Comparison of ENCODE assay signal across 9 cellular contexts in genomic region chr4:146342600-146343192, GRCh38.
DNase-seq lines count a peak whose midpoint lies in the region; ATAC-seq, FAIRE-seq and TF ChIP-seq lines count a peak whose summit lies in the region.
"Had no signal": no experiment of that assay in that cellular context is flagged by ENCODE, and none has a peak within 500 bp of the region (broad histone marks: within the 10 kb centered on the region; RNA-seq: fewer than 3 reads in every experiment).

No MANE protein-coding gene starts in this region.

- H3K4me3 ChIP-seq in heart left ventricle: no peak overlapping the region
- no peak overlapping the region for H3K4me3 ChIP-seq in GM12878
- H3K4me3 ChIP-seq in right lobe of liver: no peak overlapping the region
- H3K4me3 ChIP-seq: HAP-1 had no signal

- H3K9me3 ChIP-seq in heart left ventricle: no peaks in the 10 kb centered on the region
- H3K9me3 ChIP-seq in GM12878 (replicated peaks; ENCODE audit: control insufficient read depth, insufficient read depth, low read length): no peaks in the 10 kb centered on the region
- no peaks in the 10 kb centered on the region for H3K9me3 ChIP-seq in right lobe of liver
- H3K9me3 ChIP-seq: HAP-1 had no signal

- WGBS in heart left ventricle, 4 donors: 89 to 96% (median 94%) methylated on average over 1 of the region's 1 CpG
- 93% methylated on average over 1 of the region's 1 CpG for WGBS in GM12878 (ENCODE audit: insufficient coverage, insufficient replicate concordance, low lambda C conversion rate, missing lambda C conversion rate)
- 86% methylated on average over 1 of the region's 1 CpG for WGBS in right lobe of liver (ENCODE audit: insufficient coverage, low coverage, low lambda C conversion rate, missing lambda C conversion rate)

- TF ChIP-seq RAD21 in GM12878 (IDR thresholded peaks at IDR 0.05; ENCODE audit: insufficient read depth, low read depth, low read length): peak; percentile 85

- RAD21 ChIA-PET in GM12878 (lab: Charles Lee; ENCODE audit: unreplicated experiment): interaction anchor here (0.9 to 4.4 kb wide), 18 partner anchors 9 to 754 kb away, joined by 3 to 28 read pairs (median 4); partner anchors contain the start of gene SLC10A7

- no peak overlapping the region for H3K9ac ChIP-seq in GM12878 (ENCODE audit: control insufficient read depth, insufficient read depth, low read length)

- ATAC-seq in heart left ventricle (no peak), Right ventricle myocardium inferior (no peak), GM12878 (peak; percentile 44), right lobe of liver (peak in 3 of 4 donors; percentile 36 to 47 (median 46)), HG03378 (IDR thresholded peaks at IDR 0.05; ENCODE audit: unreplicated experiment) (no peak), GM18498 (IDR thresholded peaks at IDR 0.05; ENCODE audit: unreplicated experiment) (no peak), GM21360 (IDR thresholded peaks at IDR 0.05; ENCODE audit: unreplicated experiment) (no peak)

- TF ChIP-seq CTCF in heart left ventricle (IDR thresholded peaks at IDR 0.05) (peak; percentile 52 to 79 (median 70)), GM12878 (IDR thresholded peaks at IDR 0.05 in 2 of 3, conservative IDR thresholded peaks at IDR 0.05 in 1 of 3; ENCODE audit: control insufficient read depth in 2 of 3, extremely low read depth in 1 of 3, insufficient read depth in 1 of 3, low read depth in 3 of 3, low read length in 3 of 3) (peak; percentile 34 to 55 (median 40); a peak in 4 of 6 replicates), right lobe of liver (IDR thresholded peaks at IDR 0.05) (peak; percentile 23 to 68 (median 63))

- no peaks in the 10 kb centered on the region for H3K79me2 ChIP-seq in GM12878 (ENCODE audit: control insufficient read depth, insufficient read depth, low read length)

- H3K36me3 ChIP-seq in heart left ventricle: no peaks in the 10 kb centered on the region
- no peaks in the 10 kb centered on the region for H3K36me3 ChIP-seq in GM12878 (ENCODE audit: control insufficient read depth in 2 of 2, insufficient read depth in 2 of 2, low read length in 1 of 2)
- H3K36me3 ChIP-seq in right lobe of liver: no peaks in the 10 kb centered on the region
- H3K36me3 ChIP-seq: HAP-1 had no signal

- CTCF ChIA-PET in GM12878 (lab: Yijun Ruan, JAX): interaction anchor here (0.7 to 15.2 kb wide), 39 partner anchors 11 to 1247 kb away, joined by 3 to 173 read pairs (median 4); partner anchors contain the start of gene SLC10A7

- H2AFZ ChIP-seq in GM12878 (ENCODE audit: control insufficient read depth, low read depth, low read length): no peak overlapping the region

- H3K27me3 ChIP-seq in heart left ventricle (no peaks in the 10 kb centered on the region), GM12878 (replicated peaks in 1 of 2; ENCODE audit: control insufficient read depth in 2 of 2, insufficient read depth in 2 of 2, low read length in 1 of 2) (no peaks in the 10 kb centered on the region), right lobe of liver (no peaks in the 10 kb centered on the region)

- in situ Hi-C loops in GM12878 (cut with MboI): no loop called here

- no peaks in the 10 kb centered on the region; the same call in 1 of the 2 replicates for H4K20me1 ChIP-seq in GM12878 (ENCODE audit: control insufficient read depth, insufficient read depth)

- no TSS peak for BruUV-seq in GM12878 (replicated peaks; lab: Mats Ljungman, UMichigan)

- no peak for TF ChIP-seq POLR2A in heart left ventricle (IDR thresholded peaks at IDR 0.05)
- no peak for TF ChIP-seq POLR2A in GM12878 (IDR thresholded peaks at IDR 0.05; ENCODE audit: low read depth, low read length)
- TF ChIP-seq POLR2A in right lobe of liver (IDR thresholded peaks at IDR 0.05): no peak

- no peak overlapping the region for H3K27ac ChIP-seq in heart left ventricle
- no peak overlapping the region for H3K27ac ChIP-seq in GM12878 (ENCODE audit: control insufficient read depth, insufficient read depth)
- no peak overlapping the region for H3K27ac ChIP-seq in right lobe of liver

- SMC1A ChIA-PET in GM12878 (lab: Charles Lee; ENCODE audit: uncharacterized antibody, unreplicated experiment): interaction anchor here (0.6 to 3.9 kb wide), 26 partner anchors 9 to 755 kb away, joined by 3 to 43 read pairs (median 4); no protein-coding TSS in a partner anchor

- POLR2A ChIA-PET in GM12878 (lab: Charles Lee): no interaction called here

- H3K4me1 ChIP-seq in heart left ventricle: no peaks in the 10 kb centered on the region
- peaks cover 13% of the 10 kb centered on the region for H3K4me1 ChIP-seq in GM12878 (ENCODE audit: control insufficient read depth, insufficient read depth, low read length)
- H3K4me1 ChIP-seq in right lobe of liver: no peaks in the 10 kb centered on the region
- H3K4me1 ChIP-seq: HAP-1 had no signal

- no peak overlapping the region for H3K4me2 ChIP-seq in GM12878 (ENCODE audit: control insufficient read depth, insufficient read depth)

- intact Hi-C loops in heart left ventricle (cut with DNase I) (loop anchor here (2.0 to 10.0 kb wide), 13 partner anchors 178 to 762 kb away; partner anchors contain the start of genes POU4F2 (in 2 of the 10) and SLC10A7 (in 2 of the 10)), Right ventricle myocardium inferior (cut with DNase I) (loop anchor here (5.0 to 10.0 kb wide), 4 partner anchors 180 to 755 kb away; partner anchors contain the start of genes POU4F2 and SLC10A7), GM12878 (cut with micrococcal nuclease; ENCODE audit: unreplicated experiment) (loop anchor here (1.0 to 10.0 kb wide), 8 partner anchors 178 to 752 kb away; partner anchors contain the start of gene SLC10A7), right lobe of liver (cut with DNase I) (no loop called here)

- FAIRE-seq in GM12878 (lab: Jason Lieb, UNC): no peak

- TF ChIP-seq EP300 in GM12878 (IDR thresholded peaks at IDR 0.05; ENCODE audit: borderline replicate concordance in 1 of 2, control insufficient read depth in 1 of 2, low read depth in 2 of 2, low read length in 2 of 2): no peak

- DNase-seq in heart left ventricle (no peak), Right ventricle myocardium inferior (ENCODE audit: missing footprints) (no peak), NCI-H1105 (lab: John Stamatoyannopoulos, UW) (peak; percentile 10), GM12878 (ENCODE audit: low read depth, low spot score) (no peak), right lobe of liver (no peak)

TF ChIP-seq in GM12878, 131 proteins besides CTCF, POLR2A, EP300 and RAD21:
- TF ChIP-seq POU2F2 (IDR thresholded peaks at IDR 0.05; ENCODE audit: borderline replicate concordance, low read depth, low read length) (0 out of 3 replicates have a peak, but pooled peaks have one; percentile 31), SMC3 (IDR thresholded peaks at IDR 0.05; ENCODE audit: borderline replicate concordance, low read length) (peak; percentile 60; the same call in 1 of the 2 replicates), JUNB (IDR thresholded peaks at IDR 0.05) (no peak)

Comparison
In these comparisons a context has a peak if more than half of its experiments do, and no peak if none do; other contexts are left out.
1. ATAC-seq: peak in GM12878 (single experiment) and right lobe of liver (3 of 4); none in heart left ventricle (0 of 4), Right ventricle myocardium inferior (single experiment), HG03378 (single experiment), GM18498 (single experiment) and GM21360 (single experiment).
2. intact Hi-C loops: an anchor here in heart left ventricle (2.0 to 10.0 kb wide), Right ventricle myocardium inferior (5.0 to 10.0 kb wide) and GM12878 (1.0 to 10.0 kb wide); none called in right lobe of liver.
3. Peak in every context shown above with its lines, with median percentiles within 50 percentile points of each other: CTCF ChIP-seq.